Comparison of ENCODE assay signal across 13 cellular contexts in genomic region chr5:119220576-119221197, GRCh38.
DNase-seq lines count a peak whose midpoint lies in the region; ATAC-seq and TF ChIP-seq lines count a peak whose summit lies in the region.
"Had no signal": no experiment of that assay in that cellular context is flagged by ENCODE, and none has a peak within 500 bp of the region (broad histone marks: within the 10 kb centered on the region; RNA-seq: fewer than 3 reads in every experiment).

No MANE protein-coding gene starts in this region.

- intact Hi-C loops in CD14-positive monocyte (cut with micrococcal nuclease) = no loop called here

- H3K27ac Mint-ChIP-seq in CD14-positive monocyte = peak overlapping the region in 1 of 7 donors; percentile 28
- H3K27ac Mint-ChIP-seq: activated T-cell treated with anti-CD3 and anti-CD28 coated beads, Interleukin-2, amount 50 U/mL, for 72 hours had no signal

- H3K27ac ChIP-seq in VCaP = peak overlapping the region; percentile 80
- H3K27ac ChIP-seq: heart left ventricle, right atrium auricular region had no signal

- DNase-seq in NCI-H2029 (lab: John Stamatoyannopoulos, UW) (no peak), ureter (ENCODE audit: low spot score) (no peak), C1 segment of cervical spinal cord (lab: John Stamatoyannopoulos, UW) (no peak), CD14-positive monocyte (ENCODE audit: low spot score) (no peak)
- DNase-seq: activated T-cell treated with anti-CD3 and anti-CD28 coated beads, Interleukin-2, amount 50 U/mL, for 72 hours; Caco-2; heart left ventricle; NK-92 treated with Interleukin-12 subunit alpha and Interleukin-12 subunit beta, amount 100 ng/mL, for 24 hours had no signal

- peaks cover 0 to 1% (median 0%) of the 10 kb centered on the region in 7 donors for H3K9me3 Mint-ChIP-seq in CD14-positive monocyte
- H3K9me3 Mint-ChIP-seq: activated T-cell treated with anti-CD3 and anti-CD28 coated beads, Interleukin-2, amount 50 U/mL, for 72 hours had no signal

- TF ChIP-seq CTCF in VCaP (conservative IDR thresholded peaks at IDR 0.05) (no peak), CD14-positive monocyte (IDR thresholded peaks at IDR 0.05) (no peak)

- ATAC-seq in GM18505 (IDR thresholded peaks at IDR 0.05; ENCODE audit: unreplicated experiment) (peak; percentile 96), GM21423 (IDR thresholded peaks at IDR 0.05; ENCODE audit: unreplicated experiment) (peak; percentile 90), HG03108 (IDR thresholded peaks at IDR 0.05; ENCODE audit: unreplicated experiment) (peak; percentile 84)
- ATAC-seq: activated T-cell treated with anti-CD3 and anti-CD28 coated beads, Interleukin-2, amount 50 U/mL, for 72 hours; heart left ventricle had no signal

- no peaks in the 10 kb centered on the region for H3K4me1 Mint-ChIP-seq in CD14-positive monocyte

- no peak for TF ChIP-seq POLR2A in GM18505 (IDR thresholded peaks at IDR 0.05; ENCODE audit: borderline replicate concordance, extremely low read depth, insufficient read depth, insufficient read length)

- H3K27me3 Mint-ChIP-seq in CD14-positive monocyte (ENCODE audit: low read depth in 3 of 3) = no peaks in the 10 kb centered on the region

- no peak overlapping the region for H3K4me3 Mint-ChIP-seq in CD14-positive monocyte
- H3K4me3 Mint-ChIP-seq: activated T-cell treated with anti-CD3 and anti-CD28 coated beads, Interleukin-2, amount 50 U/mL, for 72 hours had no signal

- peaks cover 33 to 60% of the 10 kb centered on the region in 2 donors for H3K36me3 Mint-ChIP-seq in CD14-positive monocyte
